ENCODE assay signal across 9 cellular contexts in genomic region chr15:75067123-75067854, GRCh38. TPM values are rescaled to one million over a fixed set of nuclear protein-coding genes. Genes with fewer than 3 reads are reported as not detected.
DNase-seq lines count a peak whose midpoint lies in the region; ATAC-seq and TF ChIP-seq lines count a peak whose summit lies in the region.
"Had no signal": no experiment of that assay in that cellular context is flagged by ENCODE, and none has a peak within 500 bp of the region (broad histone marks: within the 10 kb centered on the region; RNA-seq: fewer than 3 reads in every experiment).

No MANE protein-coding gene starts in this region.

- no peaks in the 10 kb centered on the region for H4K20me1 ChIP-seq in DND-41 (ENCODE audit: insufficient read depth, low read length)

- no peak for TF ChIP-seq POLR2A in GM18505 (IDR thresholded peaks at IDR 0.05; ENCODE audit: borderline replicate concordance, extremely low read depth, insufficient read depth, insufficient read length)

- H3K9me3 ChIP-seq in DND-41 (ENCODE audit: insufficient read depth, low read length, severe bottlenecking) = no peaks in the 10 kb centered on the region
- H3K9me3 ChIP-seq: lower lobe of right lung had no signal

- H3K27me3 ChIP-seq in DND-41 (ENCODE audit: insufficient read depth, low read length, poor library complexity) = no peaks in the 10 kb centered on the region

- H3K79me2 ChIP-seq in DND-41 (ENCODE audit: insufficient read depth, low read length) = no peaks in the 10 kb centered on the region

- H3K4me3 ChIP-seq in DND-41 (ENCODE audit: low read depth in 1 of 2, low read length in 2 of 2) = no peak overlapping the region
- H3K4me3 ChIP-seq: lower lobe of right lung had no signal

- TF ChIP-seq CTCF in DND-41 (IDR thresholded peaks at IDR 0.05; ENCODE audit: borderline replicate concordance, extremely low read depth, low read length, poor library complexity, severe bottlenecking) = no peak

- no peak overlapping the region for H3K4me2 ChIP-seq in DND-41 (ENCODE audit: insufficient read depth, low read length)

- DNase-seq in DND-41 (peak; percentile 16), M059J (ENCODE audit: low read depth) (peak; percentile 92), left lobe of liver (ENCODE audit: low spot score) (peak; percentile 32), iPS-NIHi7 (ENCODE audit: extremely low spot score) (no peak)
- peak; percentile 14 for DNase-seq in activated CD8-positive, alpha-beta memory T cell treated with anti-CD3 and anti-CD28 coated beads, Interleukin-2, amount 50 U/mL, for 24 hours (ENCODE audit: extremely low read depth)
- no peak for DNase-seq in effector CD4-positive, alpha-beta T cell
- DNase-seq: lower lobe of right lung had no signal

- H3K27ac ChIP-seq in DND-41 (ENCODE audit: low read length) = no peak overlapping the region
- H3K27ac ChIP-seq: lower lobe of right lung had no signal

- no peaks in the 10 kb centered on the region for H3K36me3 ChIP-seq in DND-41 (ENCODE audit: insufficient read depth, low read length)
- H3K36me3 ChIP-seq: lower lobe of right lung had no signal

- ATAC-seq in DND-41 (ENCODE audit: insufficient read depth, low read depth) (peak; percentile 70), left lobe of liver (no peak), GM18505 (IDR thresholded peaks at IDR 0.05; ENCODE audit: unreplicated experiment) (no peak), GM18907 (IDR thresholded peaks at IDR 0.05; ENCODE audit: unreplicated experiment) (no peak)

- H3K4me1 ChIP-seq in DND-41 (ENCODE audit: insufficient read depth, low read length) = 0 out of 2 replicates have a peak, but pooled peaks cover 8% of the 10 kb centered on the region

- H3K9ac ChIP-seq in DND-41 (ENCODE audit: low read depth, low read length) = no peak overlapping the region

- no peak overlapping the region for H2AFZ ChIP-seq in DND-41 (ENCODE audit: low read depth, low read length)

RNA-seq across cellular contexts. Expression of gene PPCDC, which starts 43.9 kb away (rescaled TPM):
- total RNA-seq in M059J (2014; rRNA removed; shearing (Covaris generic)) = 15.9 and 25.6 TPM in 2 replicates
- total RNA-seq in left lobe of liver = 5.4 TPM

Comparison
In these comparisons a context has a peak if more than half of its experiments do, and no peak if none do; other contexts are left out.
1. DNase-seq: peak in DND-41 (single experiment), M059J (single experiment), activated CD8-positive, alpha-beta memory T cell treated with anti-CD3 and anti-CD28 coated beads, Interleukin-2, amount 50 U/mL, for 24 hours (single experiment) and left lobe of liver (single experiment); none in iPS-NIHi7 (single experiment) and effector CD4-positive, alpha-beta T cell (single experiment).